ENCODE assay signal across 8 cellular contexts in genomic region chrX:7170903-7171302, GRCh38. TPM values are rescaled to one million over a fixed set of nuclear protein-coding genes. Genes with fewer than 3 reads are reported as not detected.
DNase-seq lines count a peak whose midpoint lies in the region; ATAC-seq, FAIRE-seq and TF ChIP-seq lines count a peak whose summit lies in the region.

No MANE protein-coding gene starts in this region.

- POLR2A ChIA-PET in A549 (lab: Yijun Ruan, JAX), result no interaction called here
- POLR2A ChIA-PET in activated CD4-positive, alpha-beta T cell treated with anti-CD3 and anti-CD28 coated beads, Interleukin-2, amount 10 ng/mL, durations not matched to agents 7 days and 5 days (lab: Charles Lee), result no interaction called here

- no peak overlapping the region for H3K4me2 ChIP-seq in A549

- no peaks in the 10 kb centered on the region for H3K9me3 ChIP-seq in A549

- 0 out of 3 replicates have a peak, but pooled peaks have one; percentile 15 for TF ChIP-seq CTCF in A549 (IDR thresholded peaks at IDR 0.05)
- peak; percentile 9 for TF ChIP-seq CTCF in fibroblast of the aortic adventitia (IDR thresholded peaks at IDR 0.05; ENCODE audit: insufficient read depth, low read length)

- 50% methylated on average over 1 of the region's 3 CpGs for WGBS in A549 (ENCODE audit: missing lambda C conversion rate)

- no peak for TF ChIP-seq POLR2A in A549 (IDR thresholded peaks at IDR 0.05; ENCODE audit: low read length)

- H3K27ac Mint-ChIP-seq in activated CD4-positive, alpha-beta T cell treated with anti-CD3 and anti-CD28 coated beads, Interleukin-2, amount 10 ng/mL, durations not matched to agents 7 days and 5 days, result no peak overlapping the region

- no peak for TF ChIP-seq EP300 in A549 (IDR thresholded peaks at IDR 0.05)

- H3K4me3 Mint-ChIP-seq in activated CD4-positive, alpha-beta T cell treated with anti-CD3 and anti-CD28 coated beads, Interleukin-2, amount 10 ng/mL, durations not matched to agents 7 days and 5 days, result no peak overlapping the region

- no peaks in the 10 kb centered on the region for H3K4me1 Mint-ChIP-seq in activated CD4-positive, alpha-beta T cell treated with anti-CD3 and anti-CD28 coated beads, Interleukin-2, amount 10 ng/mL, durations not matched to agents 7 days and 5 days

- ATAC-seq in A549, result peak in 1 of 2 experiments; percentile 60; a peak in 3 of 6 replicates

- H3K9me3 Mint-ChIP-seq in activated CD4-positive, alpha-beta T cell treated with anti-CD3 and anti-CD28 coated beads, Interleukin-2, amount 10 ng/mL, durations not matched to agents 7 days and 5 days, result no peaks in the 10 kb centered on the region

- FAIRE-seq in A549 (lab: Jason Lieb, UNC), result no peak

- H3K36me3 Mint-ChIP-seq in activated CD4-positive, alpha-beta T cell treated with anti-CD3 and anti-CD28 coated beads, Interleukin-2, amount 10 ng/mL, durations not matched to agents 7 days and 5 days (ENCODE audit: low read depth), result no peaks in the 10 kb centered on the region

- H3K4me3 ChIP-seq in A549 (no peak overlapping the region), H7 (ENCODE audit: insufficient read depth, low read depth, low read length) (no peak overlapping the region), fibroblast of the aortic adventitia (ENCODE audit: low read depth, low read length) (no peak overlapping the region)

- no peaks in the 10 kb centered on the region for H3K27me3 ChIP-seq in H7 (ENCODE audit: control insufficient read depth, insufficient read depth, low read length)

- peak in 1 of 2 experiments; percentile 36 for DNase-seq in A549 (ENCODE audit: low read depth in 1 of 2, low spot score in 1 of 2)
- peak; percentile 45 for DNase-seq in H7
- DNase-seq in activated CD4-positive, alpha-beta T cell treated with anti-CD3 and anti-CD28 coated beads, Interleukin-2, amount 10 ng/mL, durations not matched to agents 7 days and 5 days, result peak; percentile 43
- no peak for DNase-seq in fibroblast of the aortic adventitia (ENCODE audit: low read depth)
- DNase-seq in stimulated activated CD8-positive, alpha-beta memory T cell treated with anti-CD3 and anti-CD28 coated beads, Interleukin-4, amount 100 ng/mL, for 24 hours (ENCODE audit: low read depth), result peak; percentile 33
- DNase-seq in Kasumi-1 (lab: John Stamatoyannopoulos, UW), result no peak
- DNase-seq in Ammon's horn (ENCODE audit: low spot score), result no peak
- no peak for DNase-seq in NCI-H2029 treated with DMSO at 0.1 percent for 48 hours (lab: John Stamatoyannopoulos, UW)

- no peaks in the 10 kb centered on the region for H3K36me3 ChIP-seq in H7 (replicated peaks; ENCODE audit: control insufficient read depth, insufficient read depth, low read length)

- no peak overlapping the region for H3K27ac ChIP-seq in A549

- no peaks in the 10 kb centered on the region for H3K27me3 Mint-ChIP-seq in activated CD4-positive, alpha-beta T cell treated with anti-CD3 and anti-CD28 coated beads, Interleukin-2, amount 10 ng/mL, durations not matched to agents 7 days and 5 days

- no peaks in the 10 kb centered on the region for H3K4me1 ChIP-seq in A549

- CTCF ChIA-PET in A549 (lab: Yijun Ruan, JAX), result interaction anchor here (1.2 kb wide), 1 partner anchor 16 kb away, joined by 3 read pairs; no protein-coding TSS in a partner anchor
- CTCF ChIA-PET in activated CD4-positive, alpha-beta T cell treated with anti-CD3 and anti-CD28 coated beads, Interleukin-2, amount 10 ng/mL, durations not matched to agents 7 days and 5 days (lab: Charles Lee), result no interaction called here

- TF ChIP-seq RAD21 in A549 (conservative IDR thresholded peaks at IDR 0.05 in 1 of 2, IDR thresholded peaks at IDR 0.05 in 1 of 2), result peak in 1 of 2 experiments; percentile 38; a peak in 2 of 5 replicates

TF ChIP-seq in A549, 52 proteins besides CTCF, POLR2A, EP300 and RAD21:
- TF ChIP-seq ZNF302 (CRISPR knock-in tag; IDR thresholded peaks at IDR 0.05), result no peak
- TF ChIP-seq RCOR1 (IDR thresholded peaks at IDR 0.05; ENCODE audit: low read depth, low read length), result no peak
- TF ChIP-seq FOSL2 (IDR thresholded peaks at IDR 0.05), result no peak
- TF ChIP-seq FOSL2 (CRISPR knock-in tag; IDR thresholded peaks at IDR 0.05), result peak; percentile 51; the same call in 1 of the 2 replicates
- TF ChIP-seq NR3C1 (IDR thresholded peaks at IDR 0.05), result no peak
- no peak for TF ChIP-seq JUN (IDR thresholded peaks at IDR 0.05)
TF ChIP-seq in A549: peak in this region for 1.

RNA-seq across cellular contexts. Expression of gene PUDP, which starts 22.9 kb away (rescaled TPM):
- polyA plus RNA-seq in A549 (2011; rRNA removed) (49.2 and 50.7 TPM in 2 replicates), A549 (2017; fragmentation: RNase III; extraction: RNeasy Plus Mini Kit Qiagen cat#74134 plus additional on column Dnase treatment) (25.5 to 27.0 TPM (median 26.2 TPM) in 3 replicates)
- 29.1 and 29.8 TPM in 2 replicates for polyA plus RNA-seq in A549 (2012; cell fraction: cytosol; rRNA removed)
- polyA plus RNA-seq in A549 (2012; cell fraction: nucleus; rRNA removed), result 15.6 and 16.2 TPM in 2 replicates
- 32.0 and 38.6 TPM in 2 replicates for polyA minus RNA-seq in A549 (2011; rRNA and poly(A)+ RNA removed)
- total RNA-seq in H7 (2014; rRNA removed; shearing (Covaris generic)), result 30.5 and 32.4 TPM in 2 replicates
- total RNA-seq in activated CD4-positive, alpha-beta T cell treated with anti-CD3 and anti-CD28 coated beads, Interleukin-2, amount 10 ng/mL, durations not matched to agents 7 days and 5 days, result 10 to 100 TPM; 15.6 to 16.3 TPM
- 7.5 and 12.4 TPM in 2 replicates for total RNA-seq in fibroblast of the aortic adventitia (ENCODE audit: low replicate concordance)

RNA-seq across cellular contexts. Expression of gene STS, which starts 23.4 kb away (rescaled TPM):
- 2.4 and 3.1 TPM in 2 replicates for polyA plus RNA-seq in A549 (2011; rRNA removed)
- polyA plus RNA-seq in A549 (2012; cell fraction: cytosol; rRNA removed), result 0.46 and 0.57 TPM in 2 replicates
- 0.31 TPM in 2 replicates for polyA plus RNA-seq in A549 (2012; cell fraction: nucleus; rRNA removed)
- polyA plus RNA-seq in A549 (2017; fragmentation: RNase III; extraction: RNeasy Plus Mini Kit Qiagen cat#74134 plus additional on column Dnase treatment), result 1.9 to 2.3 TPM (median 2.1 TPM) in 3 replicates
- 4.3 and 5.9 TPM in 2 replicates for polyA minus RNA-seq in A549 (2011; rRNA and poly(A)+ RNA removed)
- 1.0 and 1.8 TPM in 2 replicates for total RNA-seq in H7 (2014; rRNA removed; shearing (Covaris generic))
- total RNA-seq in activated CD4-positive, alpha-beta T cell treated with anti-CD3 and anti-CD28 coated beads, Interleukin-2, amount 10 ng/mL, durations not matched to agents 7 days and 5 days, result 1 to 10 TPM; 1.5 to 1.9 TPM
- 4.0 and 13.3 TPM in 2 replicates for total RNA-seq in fibroblast of the aortic adventitia (ENCODE audit: low replicate concordance)

Comparison
In these comparisons a context has a peak if more than half of its experiments do, and no peak if none do; other contexts are left out.
1. DNase-seq: peak in H7 (single experiment), activated CD4-positive, alpha-beta T cell treated with anti-CD3 and anti-CD28 coated beads, Interleukin-2, amount 10 ng/mL, durations not matched to agents 7 days and 5 days (single experiment) and stimulated activated CD8-positive, alpha-beta memory T cell treated with anti-CD3 and anti-CD28 coated beads, Interleukin-4, amount 100 ng/mL, for 24 hours (single experiment); none in fibroblast of the aortic adventitia (single experiment), Kasumi-1 (0 of 2), Ammon's horn (single experiment) and NCI-H2029 treated with DMSO at 0.1 percent for 48 hours (single experiment).